In genomic region chr15:52819253-52819652, GRCh38 we compare ENCODE assay signal across 8 cellular contexts. TPM values are rescaled to one million over a fixed set of nuclear protein-coding genes. Genes with fewer than 3 reads are reported as not detected.
"Had no signal": no experiment of that assay in that cellular context is flagged by ENCODE, and none has a peak within 500 bp of the region (broad histone marks: within the 10 kb centered on the region; RNA-seq: fewer than 3 reads in every experiment).

No MANE protein-coding gene starts in this region.

- FAIRE-seq: G401.6, GM12878, GM12891, GM12892, GM18507, GM19239 had no signal

- DNase-seq: GDM1, GF-D8 had no signal

- ATAC-seq: GM12878 had no signal

- H3K4me3 ChIP-seq: GM12878 had no signal

RNA-seq across cellular contexts. Expression of gene ONECUT1, which starts 29.1 kb away (rescaled TPM):
- polyA plus RNA-seq: GM12878 had no signal
